In genomic region chr7:7104971-7105370, GRCh38 we compare ENCODE assay signal across 16 cellular contexts.
"Had no signal": no experiment of that assay in that cellular context is flagged by ENCODE, and none has a peak within 500 bp of the region (broad histone marks: within the 10 kb centered on the region; RNA-seq: fewer than 3 reads in every experiment).

No MANE protein-coding gene starts in this region.

- H3K27ac Mint-ChIP-seq: activated CD4-positive, alpha-beta T cell treated with anti-CD3 and anti-CD28 coated beads for 36 hours; natural killer cell had no signal

- H3K27ac ChIP-seq: right atrium auricular region, skin epidermis, thoracic aorta, uterus, VCaP had no signal

- H3K9me3 Mint-ChIP-seq: natural killer cell had no signal

- H3K4me1 ChIP-seq: uterus had no signal

- H3K27me3 ChIP-seq: right atrium auricular region, stomach, uterus had no signal

- H3K27me3 Mint-ChIP-seq: activated CD4-positive, alpha-beta T cell treated with anti-CD3 and anti-CD28 coated beads for 36 hours; activated naive CD4-positive, alpha-beta T cell treated with anti-CD3 and anti-CD28 coated beads, Interleukin-2, amount 10 ng/mL, durations not matched to agents 7 days and 5 days had no signal

- H3K4me3 ChIP-seq: lung, right atrium auricular region, skin epidermis, stomach, thoracic aorta, uterus had no signal

- H3K36me3 ChIP-seq: right atrium auricular region, stomach, thoracic aorta, uterus had no signal

- H3K9me3 ChIP-seq: uterus had no signal

- H3K4me3 Mint-ChIP-seq: activated CD4-positive, alpha-beta T cell treated with anti-CD3 and anti-CD28 coated beads for 36 hours; activated naive CD4-positive, alpha-beta T cell treated with anti-CD3 and anti-CD28 coated beads, Interleukin-2, amount 10 ng/mL, durations not matched to agents 7 days and 5 days; natural killer cell had no signal

- DNase-seq: activated CD4-positive, alpha-beta T cell treated with anti-CD3 and anti-CD28 coated beads for 36 hours; activated CD8-positive, alpha-beta memory T cell treated with anti-CD3 and anti-CD28 coated beads for 24 hours; activated naive CD4-positive, alpha-beta T cell treated with anti-CD3 and anti-CD28 coated beads, Interleukin-2, amount 10 ng/mL, durations not matched to agents 7 days and 5 days; dermis blood vessel endothelial cell; hypothalamus; left colon; natural killer cell; nucleus accumbens; stomach; uterus had no signal

- ATAC-seq: activated CD4-positive, alpha-beta T cell treated with anti-CD3 and anti-CD28 coated beads for 36 hours; esophagus mucosa; left colon; natural killer cell had no signal

- H3K4me1 Mint-ChIP-seq: natural killer cell had no signal
